2 cellular contexts compared by ENCODE assay signal in the genomic region with DNA sequence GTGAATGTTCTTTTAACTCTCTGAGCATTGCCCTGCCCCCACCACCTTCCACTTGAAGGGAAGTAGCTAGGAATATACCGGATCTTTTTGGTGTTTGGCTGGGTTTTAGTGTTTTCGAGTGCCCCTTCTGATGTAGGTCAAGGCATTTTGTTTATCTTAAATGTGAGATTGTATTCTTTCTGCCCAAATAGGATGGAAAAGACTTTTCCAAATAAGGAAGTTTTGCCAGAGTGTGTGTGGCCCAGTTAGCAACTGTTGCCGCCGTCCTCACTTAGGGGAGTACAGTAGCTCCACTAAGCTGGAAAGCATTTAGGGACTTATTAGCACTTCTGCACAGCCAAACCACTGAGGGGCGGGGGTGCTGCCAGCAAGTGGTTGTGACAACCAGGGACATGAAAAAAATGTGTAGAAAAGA.
TF ChIP-seq lines count a peak whose summit lies in the region.

No MANE protein-coding gene starts in this region.

TF ChIP-seq in liver, 16 proteins besides CTCF, POLR2A, EP300 and RAD21:
- no peak for TF ChIP-seq EGR1 (IDR thresholded peaks at IDR 0.05; ENCODE audit: low read depth in 2 of 2)
- no peak for TF ChIP-seq GABPA (IDR thresholded peaks at IDR 0.05 in 1 of 2, conservative IDR thresholded peaks at IDR 0.05 in 1 of 2)
- peak; percentile 28 for TF ChIP-seq NR2F2 (IDR thresholded peaks at IDR 0.05)

TF ChIP-seq in HepG2, 621 proteins besides CTCF, POLR2A, EP300 and RAD21:
- no peak for TF ChIP-seq ZNF781 (CRISPR knock-in tag; IDR thresholded peaks at IDR 0.05; ENCODE audit: borderline replicate concordance, not compliant biosample characterization)
- TF ChIP-seq KLF6 (CRISPR knock-in tag; IDR thresholded peaks at IDR 0.05): no peak
- no peak for TF ChIP-seq FOXA1 (IDR thresholded peaks at IDR 0.05)
- no peak for TF ChIP-seq FOXA1 (CRISPR knock-in tag; IDR thresholded peaks at IDR 0.05)
